Comparison of ENCODE assay signal across 10 cellular contexts in genomic region chr1:208475951-208476824, GRCh38.
A peak's percentile ranks its signal among the peaks of the same experiment; 100 is the strongest.
DNase-seq lines count a peak whose midpoint lies in the region; ATAC-seq, FAIRE-seq and TF ChIP-seq lines count a peak whose summit lies in the region.
"Had no signal": no experiment of that assay in that cellular context is flagged by ENCODE, and none has a peak within 500 bp of the region (broad histone marks: within the 10 kb centered on the region; RNA-seq: fewer than 3 reads in every experiment).

No MANE protein-coding gene starts in this region.

- H3K4me3 Mint-ChIP-seq in activated naive CD4-positive, alpha-beta T cell treated with anti-CD3 and anti-CD28 coated beads, Interleukin-2, amount 10 ng/mL, durations not matched to agents 7 days and 5 days, result no peak overlapping the region
- H3K4me3 Mint-ChIP-seq: activated naive CD8-positive, alpha-beta T cell treated with anti-CD3 and anti-CD28 coated beads, Interleukin-2, amount 10 ng/mL, durations not matched to agents 7 days and 5 days had no signal

- H3K27ac ChIP-seq in mammary epithelial cell (ENCODE audit: insufficient read depth, low read depth, low read length) (no peak overlapping the region), HepG2 (ENCODE audit: extremely low read length, insufficient read depth, low read length) (no peak overlapping the region), upper lobe of left lung (peak overlapping the region in 1 of 4 donors; percentile 2)

- peak; percentile 69 for ATAC-seq in HepG2
- ATAC-seq in upper lobe of left lung (ENCODE audit: low FRiP score in 2 of 2), result peak; percentile 39 to 73
- no peak for ATAC-seq in HG03025 (IDR thresholded peaks at IDR 0.05; ENCODE audit: low FRiP score, unreplicated experiment)

- H3K36me3 ChIP-seq in mammary epithelial cell (ENCODE audit: insufficient read depth, low read length) (no peaks in the 10 kb centered on the region), HepG2 (replicated peaks in 1 of 2; ENCODE audit: control insufficient read depth in 1 of 2, insufficient read depth in 2 of 2, low read length in 2 of 2) (no peaks in the 10 kb centered on the region), upper lobe of left lung (no peaks in the 10 kb centered on the region)

- H3K27me3 ChIP-seq in mammary epithelial cell (ENCODE audit: insufficient read depth, low read length) (no peaks in the 10 kb centered on the region), HepG2 (ENCODE audit: control insufficient read depth in 1 of 2, insufficient read depth in 2 of 2, low read length in 2 of 2) (no peaks in the 10 kb centered on the region), upper lobe of left lung (no peaks in the 10 kb centered on the region)

- no peak overlapping the region for H3K9ac ChIP-seq in mammary epithelial cell (ENCODE audit: insufficient read depth, low read length)
- H3K9ac ChIP-seq in HepG2 (ENCODE audit: insufficient read depth, low read depth, low read length), result no peak overlapping the region

- CTCF ChIA-PET in mammary epithelial cell (lab: Charles Lee; ENCODE audit: low non-redundant PET), result no interaction called here
- CTCF ChIA-PET in HepG2 (lab: Yijun Ruan, JAX; ENCODE audit: low intra/inter-chr PET ratio, low total read pairs), result no interaction called here
- CTCF ChIA-PET in activated naive CD4-positive, alpha-beta T cell treated with anti-CD3 and anti-CD28 coated beads, Interleukin-2, amount 10 ng/mL, durations not matched to agents 7 days and 5 days (lab: Charles Lee), result no interaction called here

- H3K4me1 Mint-ChIP-seq in activated naive CD4-positive, alpha-beta T cell treated with anti-CD3 and anti-CD28 coated beads, Interleukin-2, amount 10 ng/mL, durations not matched to agents 7 days and 5 days, result no peaks in the 10 kb centered on the region
- H3K4me1 Mint-ChIP-seq: activated naive CD8-positive, alpha-beta T cell treated with anti-CD3 and anti-CD28 coated beads, Interleukin-2, amount 10 ng/mL, durations not matched to agents 7 days and 5 days had no signal

- TF ChIP-seq RAD21 in HepG2 (CRISPR knock-in tag; IDR thresholded peaks at IDR 0.05), result no peak

- no peak for FAIRE-seq in HepG2 (lab: Jason Lieb, UNC)

- WGBS in mammary epithelial cell (ENCODE audit: low coverage, missing lambda C conversion rate), result 75% methylated on average over 5 of the region's 5 CpGs
- 16% methylated on average over 5 of the region's 5 CpGs for WGBS in HepG2 (ENCODE audit: low lambda C conversion rate)
- WGBS in upper lobe of left lung, 2 donors, result 47 to 50% methylated on average over 5 of the region's 5 CpGs

- H3K4me1 ChIP-seq in mammary epithelial cell (ENCODE audit: insufficient read depth, low read length) (peaks cover 6% of the 10 kb centered on the region), HepG2 (ENCODE audit: insufficient read depth, low read length) (no peaks in the 10 kb centered on the region), upper lobe of left lung (peaks cover 12 to 23% (median 14%) of the 10 kb centered on the region in 4 donors)

- peaks cover 6% of the 10 kb centered on the region for H3K27me3 Mint-ChIP-seq in activated naive CD4-positive, alpha-beta T cell treated with anti-CD3 and anti-CD28 coated beads, Interleukin-2, amount 10 ng/mL, durations not matched to agents 7 days and 5 days
- H3K27me3 Mint-ChIP-seq: activated naive CD8-positive, alpha-beta T cell treated with anti-CD3 and anti-CD28 coated beads, Interleukin-2, amount 10 ng/mL, durations not matched to agents 7 days and 5 days had no signal

- DNase-seq in NCI-H510A treated with DMSO at 0.1 percent for 48 hours (lab: John Stamatoyannopoulos, UW) (peak; percentile 79), NCI-H510A (lab: John Stamatoyannopoulos, UW) (no peak), mammary epithelial cell (no peak), HepG2 (ENCODE audit: low spot score) (peak; percentile 6), upper lobe of left lung (no peak)
- no peak for DNase-seq in stimulated activated CD4-positive, alpha-beta T cell treated with anti-CD3 and anti-CD28 coated beads, Interleukin-2, amount 100 ng/mL, for 48 hours
- DNase-seq in activated naive CD4-positive, alpha-beta T cell treated with anti-CD3 and anti-CD28 coated beads, Interleukin-2, amount 10 ng/mL, durations not matched to agents 7 days and 5 days, result no peak
- DNase-seq: activated naive CD8-positive, alpha-beta T cell treated with anti-CD3 and anti-CD28 coated beads, Interleukin-2, amount 10 ng/mL, durations not matched to agents 7 days and 5 days; AML-193 had no signal

- intact Hi-C loops in mammary epithelial cell (cut with micrococcal nuclease) (no loop called here), HepG2 (cut with micrococcal nuclease; ENCODE audit: unreplicated experiment) (no loop called here)

- H2AFZ ChIP-seq in mammary epithelial cell (ENCODE audit: low read depth, low read length) (no peak overlapping the region), HepG2 (ENCODE audit: low read length) (no peak overlapping the region)

- H3K4me2 ChIP-seq in mammary epithelial cell (ENCODE audit: insufficient read depth, low read depth, low read length), result no peak overlapping the region
- no peak overlapping the region for H3K4me2 ChIP-seq in HepG2 (ENCODE audit: low read depth, low read length)

- POLR2A ChIA-PET in HepG2 (lab: Yijun Ruan, JAX), result no interaction called here

- TF ChIP-seq EP300 in HepG2 (IDR thresholded peaks at IDR 0.05; ENCODE audit: low read depth in 2 of 2, low read length in 2 of 2) (no peak), HepG2 (CRISPR knock-in tag; IDR thresholded peaks at IDR 0.05; ENCODE audit: borderline replicate concordance) (no peak), upper lobe of left lung (IDR thresholded peaks at IDR 0.05) (no peak)

- peak; percentile 20 to 26 for TF ChIP-seq CTCF in mammary epithelial cell (conservative IDR thresholded peaks at IDR 0.05 in 1 of 2, IDR thresholded peaks at IDR 0.05 in 1 of 2; ENCODE audit: extremely low read depth in 1 of 2, insufficient read depth in 1 of 2, low read depth in 1 of 2, low read length in 2 of 2)
- TF ChIP-seq CTCF in HepG2 (CRISPR knock-in tag; IDR thresholded peaks at IDR 0.05), result 0 out of 2 replicates have a peak, but pooled peaks have one; percentile 6
- TF ChIP-seq CTCF in upper lobe of left lung (IDR thresholded peaks at IDR 0.05), result peak in 3 of 6 experiments; percentile 16 to 48 (median 24)

- in situ Hi-C loops in mammary epithelial cell (cut with MboI; ENCODE audit: low sequenced_read_pairs in 2 of 2), result no loop called here
- in situ Hi-C loops in HepG2 (cut with HindIII; ENCODE audit: extremely low pct_ligation_motif_present, low pct_unique_long_range_greater_than_20kb), result no loop called here

- H3K4me3 ChIP-seq in mammary epithelial cell (replicated peaks in 1 of 3; ENCODE audit: insufficient read depth in 1 of 3, low read depth in 2 of 3, low read length in 3 of 3) (no peak overlapping the region), HepG2 (replicated peaks in 1 of 3; ENCODE audit: insufficient read depth in 1 of 3, low read depth in 2 of 3, low read length in 3 of 3) (no peak overlapping the region), upper lobe of left lung (no peak overlapping the region)

- H3K79me2 ChIP-seq in mammary epithelial cell (ENCODE audit: insufficient read depth, low read length), result no peaks in the 10 kb centered on the region
- H3K79me2 ChIP-seq in HepG2 (ENCODE audit: insufficient read depth, low read length), result no peaks in the 10 kb centered on the region

- dilution Hi-C loops in mammary epithelial cell (cut with HindIII; ENCODE audit: low sequenced_read_pairs), result no loop called here

- no peaks in the 10 kb centered on the region for H3K9me3 Mint-ChIP-seq in activated naive CD4-positive, alpha-beta T cell treated with anti-CD3 and anti-CD28 coated beads, Interleukin-2, amount 10 ng/mL, durations not matched to agents 7 days and 5 days
- H3K9me3 Mint-ChIP-seq: activated naive CD8-positive, alpha-beta T cell treated with anti-CD3 and anti-CD28 coated beads, Interleukin-2, amount 10 ng/mL, durations not matched to agents 7 days and 5 days had no signal

- no peak for TF ChIP-seq POLR2A in HepG2 (IDR thresholded peaks at IDR 0.05; ENCODE audit: insufficient read depth in 1 of 2, low read depth in 2 of 2, low read length in 2 of 2)
- no peak for TF ChIP-seq POLR2A in upper lobe of left lung (IDR thresholded peaks at IDR 0.05)

- H3K9me3 ChIP-seq in mammary epithelial cell (replicated peaks; ENCODE audit: insufficient read depth, low read length) (no peaks in the 10 kb centered on the region), HepG2 (ENCODE audit: low read length) (no peaks in the 10 kb centered on the region), upper lobe of left lung (no peaks in the 10 kb centered on the region)

- no peak overlapping the region for H3K27ac Mint-ChIP-seq in activated naive CD4-positive, alpha-beta T cell treated with anti-CD3 and anti-CD28 coated beads, Interleukin-2, amount 10 ng/mL, durations not matched to agents 7 days and 5 days
- H3K27ac Mint-ChIP-seq: activated naive CD8-positive, alpha-beta T cell treated with anti-CD3 and anti-CD28 coated beads, Interleukin-2, amount 10 ng/mL, durations not matched to agents 7 days and 5 days had no signal

- BruUV-seq in mammary epithelial cell (replicated peaks; lab: Mats Ljungman, UMichigan) (no TSS peak), HepG2 (replicated peaks; lab: Mats Ljungman, UMichigan) (no TSS peak)

- no peaks in the 10 kb centered on the region for H3K36me3 Mint-ChIP-seq in activated naive CD4-positive, alpha-beta T cell treated with anti-CD3 and anti-CD28 coated beads, Interleukin-2, amount 10 ng/mL, durations not matched to agents 7 days and 5 days
- H3K36me3 Mint-ChIP-seq: activated naive CD8-positive, alpha-beta T cell treated with anti-CD3 and anti-CD28 coated beads, Interleukin-2, amount 10 ng/mL, durations not matched to agents 7 days and 5 days had no signal

- H4K20me1 ChIP-seq in mammary epithelial cell (ENCODE audit: insufficient read depth, low read length), result no peaks in the 10 kb centered on the region
- no peaks in the 10 kb centered on the region for H4K20me1 ChIP-seq in HepG2 (ENCODE audit: insufficient read depth, low read length)

TF ChIP-seq in HepG2, 621 proteins besides CTCF, POLR2A, EP300 and RAD21:
- TF ChIP-seq ARID3A (IDR thresholded peaks at IDR 0.05; ENCODE audit: low read depth, low read length) (no peak), TAF15 (IDR thresholded peaks at IDR 0.05; ENCODE audit: low read depth, low read length, poor library complexity, severe bottlenecking) (no peak), TEAD3 (CRISPR knock-in tag; optimal IDR thresholded peaks at IDR 0.05; ENCODE audit: borderline replicate concordance) (peak; percentile 90)
TF ChIP-seq in HepG2: peak in this region for 1.

Comparison
In these comparisons a context has a peak if more than half of its experiments do, and no peak if none do; other contexts are left out.
1. DNase-seq: peak in NCI-H510A treated with DMSO at 0.1 percent for 48 hours (single experiment) and HepG2 (single experiment); none in NCI-H510A (single experiment), mammary epithelial cell (single experiment), upper lobe of left lung (0 of 2), stimulated activated CD4-positive, alpha-beta T cell treated with anti-CD3 and anti-CD28 coated beads, Interleukin-2, amount 100 ng/mL, for 48 hours (0 of 2) and activated naive CD4-positive, alpha-beta T cell treated with anti-CD3 and anti-CD28 coated beads, Interleukin-2, amount 10 ng/mL, durations not matched to agents 7 days and 5 days (single experiment).